Comparison of ENCODE assay signal across 33 cellular contexts in the genomic region with DNA sequence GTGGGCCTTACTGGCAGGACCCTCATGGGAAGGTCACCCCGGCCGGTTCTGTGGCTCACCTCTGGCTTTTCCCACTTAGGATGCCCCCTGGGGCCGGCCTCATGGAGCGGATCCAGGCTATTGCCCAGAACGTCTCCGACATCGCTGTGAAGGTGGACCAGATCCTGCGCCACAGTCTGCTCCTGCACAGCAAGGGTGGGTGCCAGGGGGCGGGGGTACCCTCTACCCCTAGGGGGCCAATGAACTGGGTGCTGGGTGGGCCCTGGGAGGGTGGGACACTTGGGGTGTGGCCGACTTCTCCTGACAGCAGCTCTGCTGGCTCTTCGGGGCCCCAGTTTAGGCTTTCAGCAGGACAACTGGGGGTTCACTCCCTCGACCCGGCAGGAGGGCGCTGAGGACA. TPM values are rescaled to one million over a fixed set of nuclear protein-coding genes. Genes with fewer than 3 reads are reported as not detected.
"Had no signal": no experiment of that assay in that cellular context is flagged by ENCODE, and none has a peak within 500 bp of the region (broad histone marks: within the 10 kb centered on the region; RNA-seq: fewer than 3 reads in every experiment).

No MANE protein-coding gene starts in this region.

- H3K27me3 ChIP-seq: adrenal gland, ascending aorta, body of pancreas, brain microvascular endothelial cell, cardiac muscle cell had no signal

- DNase-seq: activated effector memory CD4-positive, alpha-beta T cell treated with anti-CD3 and anti-CD28 coated beads, Interleukin-2, amount 50 U/mL, for 16 hours; activated effector memory CD4-positive, alpha-beta T cell treated with Interleukin-2 at 50 U/mL for 16 hours; activated gamma-delta T cell; activated gamma-delta T cell treated with Interleukin-2 at 50 U/mL for 16 hours; activated naive CD4-positive, alpha-beta T cell; activated naive CD4-positive, alpha-beta T cell treated with anti-CD3 and anti-CD28 coated beads for 36 hours; activated naive CD4-positive, alpha-beta T cell treated with anti-CD3 and anti-CD28 coated beads, Interleukin-2, amount 10 ng/mL, durations not matched to agents 7 days and 5 days; activated naive CD4-positive, alpha-beta T cell treated with anti-CD3 and anti-CD28 coated beads, Interleukin-2, amount 50 U/mL, for 16 hours; activated naive CD4-positive, alpha-beta T cell treated with Interleukin-2 at 50 U/mL for 16 hours; activated naive CD8-positive, alpha-beta T cell treated with anti-CD3 and anti-CD28 coated beads for 36 hours; activated naive CD8-positive, alpha-beta T cell treated with anti-CD3 and anti-CD28 coated beads, Interleukin-2, amount 10 ng/mL, durations not matched to agents 7 days and 5 days; activated naive CD8-positive, alpha-beta T cell treated with anti-CD3 and anti-CD28 coated beads, Interleukin-2, amount 50 U/mL, for 24 hours; activated T-cell treated with anti-CD3 and anti-CD28 coated beads, Interleukin-2, amount 50 U/mL, for 1 hour; activated T-cell treated with anti-CD3 and anti-CD28 coated beads, Interleukin-2, amount 50 U/mL, for 24 hours; activated T-cell treated with anti-CD3 and anti-CD28 coated beads, Interleukin-2, amount 50 U/mL, for 4 hours; activated T-cell treated with anti-CD3 and anti-CD28 coated beads, Interleukin-2, amount 50 U/mL, for 48 hours; activated T-cell treated with anti-CD3 and anti-CD28 coated beads, Interleukin-2, amount 50 U/mL, for 72 hours; adrenal gland; amniotic stem cell; amygdala; anterior cingulate cortex; aorta; body of pancreas; brain microvascular endothelial cell; caudate nucleus; central memory CD4-positive, alpha-beta T cell; cerebellar nuclear complex had no signal

- H3K4me3 ChIP-seq: adrenal gland, ascending aorta, body of pancreas, breast epithelium, cardiac muscle cell had no signal

- ATAC-seq: activated naive CD4-positive, alpha-beta T cell treated with anti-CD3 and anti-CD28 coated beads, Interleukin-2, amount 50 U/mL, for 72 hours; activated naive CD8-positive, alpha-beta T cell treated with anti-CD3 and anti-CD28 coated beads, Interleukin-2, amount 50 U/mL, for 24 hours; activated T-cell treated with anti-CD3 and anti-CD28 coated beads, Interleukin-2, amount 50 U/mL, for 4 hours; activated T-cell treated with anti-CD3 and anti-CD28 coated beads, Interleukin-2, amount 50 U/mL, for 72 hours; activated T-helper 17 cell treated with anti-CD3 and anti-CD28 coated beads, Interleukin-2, amount 50 U/mL, for 72 hours; body of pancreas had no signal

- H3K9me3 ChIP-seq: adrenal gland, ascending aorta, body of pancreas, breast epithelium had no signal

- H3K36me3 ChIP-seq: adrenal gland, ascending aorta, brain microvascular endothelial cell, breast epithelium, cardiac muscle cell had no signal

- H3K27ac ChIP-seq: adrenal gland, ascending aorta, body of pancreas, brain microvascular endothelial cell, breast epithelium, cardiac muscle cell had no signal

- H3K4me1 ChIP-seq: adrenal gland, ascending aorta, body of pancreas, breast epithelium had no signal

RNA-seq across cellular contexts. Expression of a gene that starts 34.3 kb away (rescaled TPM):
- total RNA-seq: ascending aorta, bronchial epithelial cell had no signal
- polyA plus RNA-seq: aorta had no signal
